ENCODE assay signal across 8 cellular contexts in genomic region chr4:129092636-129093172, GRCh38. TPM values are rescaled to one million over a fixed set of nuclear protein-coding genes. Genes with fewer than 3 reads are reported as not detected.
A peak's percentile ranks its signal among the peaks of the same experiment; 100 is the strongest.
DNase-seq lines count a peak whose midpoint lies in the region; ATAC-seq and TF ChIP-seq lines count a peak whose summit lies in the region.

No MANE protein-coding gene starts in this region.

- H2BK5ac ChIP-seq in trophoblast cell (ENCODE audit: low read depth, low read length, poor library complexity): peak overlapping the region; percentile 90

- in situ Hi-C loops in KBM-7 (cut with MboI; ENCODE audit: low pct_unique_long_range_greater_than_20kb, low sequenced_read_pairs): no loop called here

- H3K36me3 ChIP-seq in DOHH2 (ENCODE audit: control insufficient read depth, low read length) (peaks cover 5% of the 10 kb centered on the region), OCI-LY1 (ENCODE audit: insufficient read depth, low read length) (peaks cover 4% of the 10 kb centered on the region; the same call in 1 of the 2 replicates), fibroblast of lung (ENCODE audit: control insufficient read depth, insufficient read depth, low read length) (no peaks in the 10 kb centered on the region), trophoblast cell (ENCODE audit: control insufficient read depth in 1 of 2, insufficient read depth in 2 of 2, low read length in 2 of 2) (no peaks in the 10 kb centered on the region)

- H3K14ac ChIP-seq in trophoblast cell (ENCODE audit: low read length): peak overlapping the region; percentile 95

- peak overlapping the region; percentile 72 for H3K27ac ChIP-seq in DOHH2 (ENCODE audit: low read depth, low read length)
- peak overlapping the region; percentile 82 for H3K27ac ChIP-seq in OCI-LY1 (ENCODE audit: low read depth, low read length, poor library complexity, severe bottlenecking)
- peak overlapping the region; percentile 99 for H3K27ac ChIP-seq in fibroblast of lung (ENCODE audit: insufficient read depth, low read length)
- peak overlapping the region; percentile 73 for H3K27ac ChIP-seq in trophoblast cell (ENCODE audit: low read depth, low read length)

- H4K12ac ChIP-seq in trophoblast cell (ENCODE audit: low read depth, low read length): no peak overlapping the region

- no peak overlapping the region for H3K4me3 Mint-ChIP-seq in stimulated activated naive CD8-positive, alpha-beta T cell treated with anti-CD3 and anti-CD28 coated beads, Interleukin-15, amount 100 ng/mL, for 72 hours

- H3K4me2 ChIP-seq in DOHH2 (ENCODE audit: low read length): peak overlapping the region; percentile 89
- H3K4me2 ChIP-seq in OCI-LY1 (ENCODE audit: low read length): peak overlapping the region; percentile 91
- peak overlapping the region; percentile 60 for H3K4me2 ChIP-seq in fibroblast of lung (ENCODE audit: extremely low read depth, insufficient read depth, low read length)
- peak overlapping the region; percentile 86 for H3K4me2 ChIP-seq in trophoblast cell (ENCODE audit: low read length)

- peak overlapping the region; percentile 23 for H2BK120ac ChIP-seq in trophoblast cell (ENCODE audit: insufficient read depth, low read length, poor library complexity)

- H3K23ac ChIP-seq in trophoblast cell (ENCODE audit: low read length): no peak overlapping the region

- H3K27ac Mint-ChIP-seq in stimulated activated naive CD8-positive, alpha-beta T cell treated with anti-CD3 and anti-CD28 coated beads, Interleukin-15, amount 100 ng/mL, for 72 hours: no peak overlapping the region

- no peaks in the 10 kb centered on the region for H3K27me3 ChIP-seq in DOHH2 (ENCODE audit: control insufficient read depth, low read length)
- H3K27me3 ChIP-seq in OCI-LY1 (ENCODE audit: insufficient read depth, low read length): no peaks in the 10 kb centered on the region
- H3K27me3 ChIP-seq in fibroblast of lung (ENCODE audit: control insufficient read depth, insufficient read depth, low read length): no peaks in the 10 kb centered on the region
- no peaks in the 10 kb centered on the region for H3K27me3 ChIP-seq in trophoblast cell (ENCODE audit: insufficient read depth, low read length)

- H3K9me3 ChIP-seq in DOHH2 (ENCODE audit: control insufficient read depth, insufficient read depth, low read length) (no peaks in the 10 kb centered on the region), OCI-LY1 (ENCODE audit: low read length) (no peaks in the 10 kb centered on the region), fibroblast of lung (ENCODE audit: control insufficient read depth, insufficient read depth, low read depth, low read length) (no peaks in the 10 kb centered on the region), trophoblast cell (ENCODE audit: insufficient read depth, low read depth, low read length) (no peaks in the 10 kb centered on the region)

- H3K9me3 Mint-ChIP-seq in stimulated activated naive CD8-positive, alpha-beta T cell treated with anti-CD3 and anti-CD28 coated beads, Interleukin-15, amount 100 ng/mL, for 72 hours: no peaks in the 10 kb centered on the region

- peaks cover 20% of the 10 kb centered on the region for H3K4me1 Mint-ChIP-seq in stimulated activated naive CD8-positive, alpha-beta T cell treated with anti-CD3 and anti-CD28 coated beads, Interleukin-15, amount 100 ng/mL, for 72 hours

- peak overlapping the region; percentile 95 for H3K4me3 ChIP-seq in DOHH2 (ENCODE audit: low read length)
- H3K4me3 ChIP-seq in OCI-LY1 (ENCODE audit: low read depth, low read length, poor library complexity, severe bottlenecking): peak overlapping the region; percentile 95
- peak overlapping the region; percentile 72 to 95 (median 88) for H3K4me3 ChIP-seq in fibroblast of lung (replicated peaks in 1 of 4; ENCODE audit: control extremely low read depth in 1 of 4, insufficient read depth in 1 of 4, low read depth in 3 of 4, low read length in 4 of 4)
- H3K4me3 ChIP-seq in trophoblast cell (ENCODE audit: low read depth, low read length): peak overlapping the region; percentile 86

- H3K79me2 ChIP-seq in DOHH2 (ENCODE audit: control insufficient read depth, low read length) (peaks cover 56% of the 10 kb centered on the region), OCI-LY1 (ENCODE audit: insufficient read depth, low read length) (peaks cover 44% of the 10 kb centered on the region), fibroblast of lung (ENCODE audit: control insufficient read depth, insufficient read depth, low read length) (peaks cover 40% of the 10 kb centered on the region), trophoblast cell (ENCODE audit: control insufficient read depth, insufficient read depth, low read length, poor library complexity) (peaks cover 3% of the 10 kb centered on the region)

- TF ChIP-seq CTCF in DOHH2 (IDR thresholded peaks at IDR 0.05; ENCODE audit: low read depth, low read length, poor library complexity, severe bottlenecking) (no peak), OCI-LY1 (IDR thresholded peaks at IDR 0.05; ENCODE audit: low read length) (no peak), fibroblast of lung (conservative IDR thresholded peaks at IDR 0.05 in 1 of 2, IDR thresholded peaks at IDR 0.05 in 1 of 2; ENCODE audit: low read depth in 1 of 2, low read length in 2 of 2) (no peak)

- no peaks in the 10 kb centered on the region for H3F3A ChIP-seq in DOHH2 (ENCODE audit: control insufficient read depth, insufficient read depth)
- H3F3A ChIP-seq in OCI-LY1 (ENCODE audit: insufficient read depth, low read length): no peaks in the 10 kb centered on the region; the same call in 1 of the 2 replicates

- H4K8ac ChIP-seq in trophoblast cell (ENCODE audit: low read depth, low read length): peak overlapping the region; percentile 88

- H3K9me2 ChIP-seq in DOHH2 (replicated peaks; ENCODE audit: control insufficient read depth, low read length): no peaks in the 10 kb centered on the region
- no peaks in the 10 kb centered on the region for H3K9me2 ChIP-seq in OCI-LY1 (ENCODE audit: low read depth, low read length)

- H4K91ac ChIP-seq in trophoblast cell (ENCODE audit: low read depth, low read length): peak overlapping the region; percentile 90

- no peak overlapping the region for H3K4ac ChIP-seq in trophoblast cell (ENCODE audit: low read depth, low read length)

- no CpG with 5 or more reads among the region's 10 CpGs for WGBS in trophoblast cell (ENCODE audit: extremely low coverage, insufficient coverage, insufficient read length)

- DNase-seq in fibroblast of lung (ENCODE audit: low read depth in 2 of 2) (peak; percentile 16 to 39), trophoblast cell (peak in 1 of 2 donors; percentile 19), KBM-7 (no peak)
- no peak for DNase-seq in stimulated activated naive CD8-positive, alpha-beta T cell treated with anti-CD3 and anti-CD28 coated beads, Interleukin-15, amount 100 ng/mL, for 72 hours
- no peak for DNase-seq in stimulated activated CD4-positive, alpha-beta T cell treated with anti-CD3 and anti-CD28 coated beads, Interleukin-2, amount 100 ng/mL, for 48 hours
- no peak for DNase-seq in stimulated activated naive CD4-positive, alpha-beta T cell (lab: John Stamatoyannopoulos, UW)

- H2AFZ ChIP-seq in OCI-LY1 (ENCODE audit: low read length) (no peak overlapping the region), fibroblast of lung (ENCODE audit: low read length) (peak overlapping the region; percentile 87), trophoblast cell (ENCODE audit: insufficient read depth, low read length, poor library complexity) (peak overlapping the region; percentile 56)

- H2AK5ac ChIP-seq in trophoblast cell (ENCODE audit: low read length): no peak overlapping the region

- peaks cover 3% of the 10 kb centered on the region; the same call in 1 of the 2 replicates for H4K20me1 ChIP-seq in DOHH2 (ENCODE audit: control insufficient read depth, insufficient read depth, low read depth, low read length)
- H4K20me1 ChIP-seq in OCI-LY1 (ENCODE audit: insufficient read depth, low read length): no peaks in the 10 kb centered on the region
- H4K20me1 ChIP-seq in fibroblast of lung (ENCODE audit: control insufficient read depth, extremely low read depth, insufficient read depth, low read length): no peaks in the 10 kb centered on the region

- no peak overlapping the region for H2BK12ac ChIP-seq in trophoblast cell (ENCODE audit: low read length)

- H3K4me1 ChIP-seq in DOHH2 (ENCODE audit: control insufficient read depth, low read length) (peaks cover 52% of the 10 kb centered on the region), OCI-LY1 (ENCODE audit: insufficient read depth, low read length, severe bottlenecking) (peaks cover 50% of the 10 kb centered on the region), fibroblast of lung (ENCODE audit: control insufficient read depth, extremely low read depth, insufficient read depth, low read length) (peaks cover 3% of the 10 kb centered on the region), trophoblast cell (ENCODE audit: control insufficient read depth in 1 of 2, insufficient read depth in 2 of 2, low read length in 2 of 2) (peaks cover 5% of the 10 kb centered on the region in 2 experiments)

- H3K27me3 Mint-ChIP-seq in stimulated activated naive CD8-positive, alpha-beta T cell treated with anti-CD3 and anti-CD28 coated beads, Interleukin-15, amount 100 ng/mL, for 72 hours: no peaks in the 10 kb centered on the region

- H3K9ac ChIP-seq in OCI-LY1 (ENCODE audit: low read length): peak overlapping the region; percentile 89
- peak overlapping the region; percentile 97 for H3K9ac ChIP-seq in fibroblast of lung (ENCODE audit: insufficient read depth, low read length)
- H3K9ac ChIP-seq in trophoblast cell (ENCODE audit: low read length): peak overlapping the region; percentile 82

- no peak for ATAC-seq in stimulated activated naive CD8-positive, alpha-beta T cell treated with anti-CD3 and anti-CD28 coated beads, Interleukin-15, amount 100 ng/mL, for 72 hours

- no peak overlapping the region for H3K18ac ChIP-seq in trophoblast cell (ENCODE audit: low read length)

- peaks cover 4% of the 10 kb centered on the region for H3K79me1 ChIP-seq in trophoblast cell (ENCODE audit: low read length)

RNA-seq across cellular contexts. Expression of gene SCLT1, which starts 0.6 kb away (rescaled TPM):
- 10.3 and 16.2 TPM in 2 replicates for total RNA-seq in fibroblast of lung
- 8.8 and 9.3 TPM in 2 replicates for polyA plus RNA-seq in fibroblast of lung
- polyA plus RNA-seq in fibroblast of lung (2012): 6.7 and 8.0 TPM in 2 replicates
- polyA minus RNA-seq in fibroblast of lung (ENCODE audit: low replicate concordance): 2.0 and 2.5 TPM in 2 replicates
- polyA plus RNA-seq in trophoblast cell (2013): 9.9 and 10.0 TPM in 2 replicates

RNA-seq across cellular contexts. Expression of gene C4orf33, which starts 3.2 kb away (rescaled TPM):
- 9.0 and 16.7 TPM in 2 replicates for total RNA-seq in fibroblast of lung
- 9.3 and 14.0 TPM in 2 replicates for polyA plus RNA-seq in fibroblast of lung
- 5.2 and 8.2 TPM in 2 replicates for polyA plus RNA-seq in fibroblast of lung (2012)
- 2.4 TPM in 1 of 2 replicates, not detected in the other for polyA minus RNA-seq in fibroblast of lung (ENCODE audit: low replicate concordance)
- polyA plus RNA-seq in trophoblast cell (2013): 10.5 and 11.9 TPM in 2 replicates

Comparison
In these comparisons a context has a peak if more than half of its experiments do, and no peak if none do; other contexts are left out.
1. DNase-seq: peak in fibroblast of lung (2 of 2); none in stimulated activated naive CD8-positive, alpha-beta T cell treated with anti-CD3 and anti-CD28 coated beads, Interleukin-15, amount 100 ng/mL, for 72 hours (0 of 2), stimulated activated CD4-positive, alpha-beta T cell treated with anti-CD3 and anti-CD28 coated beads, Interleukin-2, amount 100 ng/mL, for 48 hours (0 of 2), stimulated activated naive CD4-positive, alpha-beta T cell (0 of 6) and KBM-7 (single experiment).
2. Peak in every context shown above with its lines, with median percentiles within 50 percentile points of each other: H3K27ac ChIP-seq, H3K4me2 ChIP-seq, H3K4me3 ChIP-seq and H3K9ac ChIP-seq.